Comparison of ENCODE assay signal across 1 cellular context in the genomic region with DNA sequence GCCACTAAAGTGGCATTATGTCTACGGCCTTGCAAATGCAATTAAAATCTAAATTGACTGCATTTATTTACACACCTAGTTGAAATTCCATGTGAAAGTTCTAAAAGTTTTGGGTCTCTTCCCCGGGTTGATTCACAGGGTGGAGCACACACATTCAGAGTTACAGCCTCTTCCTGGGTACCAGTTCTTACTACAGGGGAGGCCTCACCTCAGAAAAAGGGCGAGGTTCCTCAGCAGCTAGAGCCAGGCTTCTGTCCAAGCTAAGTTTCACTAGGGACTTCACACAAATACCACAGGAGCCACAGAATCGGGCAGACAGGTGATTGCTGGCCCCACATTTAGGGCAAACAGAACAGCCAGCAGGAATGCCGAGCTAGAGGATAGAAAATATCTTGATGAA.
TF ChIP-seq lines count a peak whose summit lies in the region.

No MANE protein-coding gene starts in this region.

TF ChIP-seq in SK-N-SH treated with all-trans-retinoic acid at 6 μM for 48 hours, 23 proteins besides CTCF, POLR2A, EP300 and RAD21 (continued from another document):
- TF ChIP-seq, protein P1, sequence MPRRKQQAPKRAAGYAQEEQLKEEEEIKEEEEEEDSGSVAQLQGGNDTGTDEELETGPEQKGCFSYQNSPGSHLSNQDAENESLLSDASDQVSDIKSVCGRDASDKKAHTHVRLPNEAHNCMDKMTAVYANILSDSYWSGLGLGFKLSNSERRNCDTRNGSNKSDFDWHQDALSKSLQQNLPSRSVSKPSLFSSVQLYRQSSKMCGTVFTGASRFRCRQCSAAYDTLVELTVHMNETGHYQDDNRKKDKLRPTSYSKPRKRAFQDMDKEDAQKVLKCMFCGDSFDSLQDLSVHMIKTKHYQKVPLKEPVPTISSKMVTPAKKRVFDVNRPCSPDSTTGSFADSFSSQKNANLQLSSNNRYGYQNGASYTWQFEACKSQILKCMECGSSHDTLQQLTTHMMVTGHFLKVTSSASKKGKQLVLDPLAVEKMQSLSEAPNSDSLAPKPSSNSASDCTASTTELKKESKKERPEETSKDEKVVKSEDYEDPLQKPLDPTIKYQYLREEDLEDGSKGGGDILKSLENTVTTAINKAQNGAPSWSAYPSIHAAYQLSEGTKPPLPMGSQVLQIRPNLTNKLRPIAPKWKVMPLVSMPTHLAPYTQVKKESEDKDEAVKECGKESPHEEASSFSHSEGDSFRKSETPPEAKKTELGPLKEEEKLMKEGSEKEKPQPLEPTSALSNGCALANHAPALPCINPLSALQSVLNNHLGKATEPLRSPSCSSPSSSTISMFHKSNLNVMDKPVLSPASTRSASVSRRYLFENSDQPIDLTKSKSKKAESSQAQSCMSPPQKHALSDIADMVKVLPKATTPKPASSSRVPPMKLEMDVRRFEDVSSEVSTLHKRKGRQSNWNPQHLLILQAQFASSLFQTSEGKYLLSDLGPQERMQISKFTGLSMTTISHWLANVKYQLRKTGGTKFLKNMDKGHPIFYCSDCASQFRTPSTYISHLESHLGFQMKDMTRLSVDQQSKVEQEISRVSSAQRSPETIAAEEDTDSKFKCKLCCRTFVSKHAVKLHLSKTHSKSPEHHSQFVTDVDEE (CRISPR knock-in tag; IDR thresholded peaks at IDR 0.05) = no peak
- TF ChIP-seq ZNF8 (CRISPR knock-in tag; IDR thresholded peaks at IDR 0.05) = no peak
